1 cellular context compared by ENCODE assay signal in genomic region chr15:82045892-82046667, GRCh38.
A peak's percentile ranks its signal among the peaks of the same experiment; 100 is the strongest.
TF ChIP-seq lines count a peak whose summit lies in the region.

Gene MEX3B (minus strand): TSS chr15:82046018. CDS start chr15:82045705, 313 bp downstream.

TF ChIP-seq in HEK293, 187 proteins besides CTCF, POLR2A, EP300 and RAD21 (continued from another document and continues in another):
- 0 out of 2 replicates have a peak, but pooled peaks have one; percentile 9 for TF ChIP-seq ZNF184 (tag by site-specific recombination; IDR thresholded peaks at IDR 0.05)
- TF ChIP-seq KLF7 (tag by site-specific recombination; IDR thresholded peaks at IDR 0.05; ENCODE audit: borderline replicate concordance), result peak; percentile 17; the same call in 1 of the 2 replicates
- TF ChIP-seq ZBTB11 (tag by site-specific recombination; conservative IDR thresholded peaks at IDR 0.05; ENCODE audit: low read depth), result peak; percentile 73
- no peak for TF ChIP-seq ZNF157 (tag by site-specific recombination; IDR thresholded peaks at IDR 0.05)
- TF ChIP-seq SP7 (tag by site-specific recombination; IDR thresholded peaks at IDR 0.05), result peak; percentile 62
- peak; percentile 85 for TF ChIP-seq SP2 (tag by site-specific recombination; IDR thresholded peaks at IDR 0.05)
- TF ChIP-seq WT1 (tag by site-specific recombination; IDR thresholded peaks at IDR 0.05), result no peak
- TF ChIP-seq ZNF629 (tag by site-specific recombination; IDR thresholded peaks at IDR 0.05), result peak; percentile 82
- no peak for TF ChIP-seq ZNF138 (tag by site-specific recombination; IDR thresholded peaks at IDR 0.05; ENCODE audit: borderline replicate concordance)
- TF ChIP-seq ZXDB (tag by site-specific recombination; IDR thresholded peaks at IDR 0.05), result 0 out of 2 replicates have a peak, but pooled peaks have one; percentile 54
- TF ChIP-seq ZBTB6 (tag by site-specific recombination; IDR thresholded peaks at IDR 0.05), result peak; percentile 32; the same call in 1 of the 2 replicates
- TF ChIP-seq ZFHX2 (tag by site-specific recombination; conservative IDR thresholded peaks at IDR 0.05), result peak; percentile 82
- TF ChIP-seq ZNF341 (tag by site-specific recombination; IDR thresholded peaks at IDR 0.05; ENCODE audit: low read depth), result peak; percentile 57
- TF ChIP-seq, protein P1, sequence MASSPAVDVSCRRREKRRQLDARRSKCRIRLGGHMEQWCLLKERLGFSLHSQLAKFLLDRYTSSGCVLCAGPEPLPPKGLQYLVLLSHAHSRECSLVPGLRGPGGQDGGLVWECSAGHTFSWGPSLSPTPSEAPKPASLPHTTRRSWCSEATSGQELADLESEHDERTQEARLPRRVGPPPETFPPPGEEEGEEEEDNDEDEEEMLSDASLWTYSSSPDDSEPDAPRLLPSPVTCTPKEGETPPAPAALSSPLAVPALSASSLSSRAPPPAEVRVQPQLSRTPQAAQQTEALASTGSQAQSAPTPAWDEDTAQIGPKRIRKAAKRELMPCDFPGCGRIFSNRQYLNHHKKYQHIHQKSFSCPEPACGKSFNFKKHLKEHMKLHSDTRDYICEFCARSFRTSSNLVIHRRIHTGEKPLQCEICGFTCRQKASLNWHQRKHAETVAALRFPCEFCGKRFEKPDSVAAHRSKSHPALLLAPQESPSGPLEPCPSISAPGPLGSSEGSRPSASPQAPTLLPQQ (tag by site-specific recombination; IDR thresholded peaks at IDR 0.05), result peak; percentile 33; the same call in 1 of the 2 replicates
- TF ChIP-seq EGR2 (tag by site-specific recombination; IDR thresholded peaks at IDR 0.05; ENCODE audit: low read depth), result peak; percentile 72; the same call in 1 of the 2 replicates
- TF ChIP-seq ZNF2 (tag by site-specific recombination; IDR thresholded peaks at IDR 0.05), result no peak
- TF ChIP-seq ZNF792 (tag by site-specific recombination; IDR thresholded peaks at IDR 0.05), result no peak
- no peak for TF ChIP-seq OVOL3 (tag by site-specific recombination; IDR thresholded peaks at IDR 0.05)
- TF ChIP-seq ZNF677 (tag by site-specific recombination; IDR thresholded peaks at IDR 0.05), result no peak
- TF ChIP-seq, protein P2, sequence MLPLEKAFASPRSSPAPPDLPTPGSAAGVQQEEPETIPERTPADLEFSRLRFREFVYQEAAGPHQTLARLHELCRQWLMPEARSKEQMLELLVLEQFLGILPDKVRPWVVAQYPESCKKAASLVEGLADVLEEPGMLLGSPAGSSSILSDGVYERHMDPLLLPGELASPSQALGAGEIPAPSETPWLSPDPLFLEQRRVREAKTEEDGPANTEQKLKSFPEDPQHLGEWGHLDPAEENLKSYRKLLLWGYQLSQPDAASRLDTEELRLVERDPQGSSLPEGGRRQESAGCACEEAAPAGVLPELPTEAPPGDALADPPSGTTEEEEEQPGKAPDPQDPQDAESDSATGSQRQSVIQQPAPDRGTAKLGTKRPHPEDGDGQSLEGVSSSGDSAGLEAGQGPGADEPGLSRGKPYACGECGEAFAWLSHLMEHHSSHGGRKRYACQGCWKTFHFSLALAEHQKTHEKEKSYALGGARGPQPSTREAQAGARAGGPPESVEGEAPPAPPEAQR (tag by site-specific recombination; IDR thresholded peaks at IDR 0.05), result no peak
- no peak for TF ChIP-seq ZBTB1 (tag by site-specific recombination; IDR thresholded peaks at IDR 0.05)
- no peak for TF ChIP-seq ZNF146 (tag by site-specific recombination; IDR thresholded peaks at IDR 0.05)
- TF ChIP-seq BCL11B (tag by site-specific recombination; IDR thresholded peaks at IDR 0.05; ENCODE audit: low read depth), result no peak
- no peak for TF ChIP-seq KLF16 (tag by site-specific recombination; IDR thresholded peaks at IDR 0.05)
- TF ChIP-seq ZNF704 (tag by site-specific recombination; IDR thresholded peaks at IDR 0.05), result no peak
- TF ChIP-seq ZBTB48 (tag by site-specific recombination; IDR thresholded peaks at IDR 0.05), result peak; percentile 62; the same call in 1 of the 2 replicates
- no peak for TF ChIP-seq ZNF701 (tag by site-specific recombination; IDR thresholded peaks at IDR 0.05)
- TF ChIP-seq OSR2 (tag by site-specific recombination; IDR thresholded peaks at IDR 0.05), result peak; percentile 89
- peak; percentile 71; the same call in 1 of the 2 replicates for TF ChIP-seq ZNF596 (tag by site-specific recombination; IDR thresholded peaks at IDR 0.05)
- TF ChIP-seq, protein P3, sequence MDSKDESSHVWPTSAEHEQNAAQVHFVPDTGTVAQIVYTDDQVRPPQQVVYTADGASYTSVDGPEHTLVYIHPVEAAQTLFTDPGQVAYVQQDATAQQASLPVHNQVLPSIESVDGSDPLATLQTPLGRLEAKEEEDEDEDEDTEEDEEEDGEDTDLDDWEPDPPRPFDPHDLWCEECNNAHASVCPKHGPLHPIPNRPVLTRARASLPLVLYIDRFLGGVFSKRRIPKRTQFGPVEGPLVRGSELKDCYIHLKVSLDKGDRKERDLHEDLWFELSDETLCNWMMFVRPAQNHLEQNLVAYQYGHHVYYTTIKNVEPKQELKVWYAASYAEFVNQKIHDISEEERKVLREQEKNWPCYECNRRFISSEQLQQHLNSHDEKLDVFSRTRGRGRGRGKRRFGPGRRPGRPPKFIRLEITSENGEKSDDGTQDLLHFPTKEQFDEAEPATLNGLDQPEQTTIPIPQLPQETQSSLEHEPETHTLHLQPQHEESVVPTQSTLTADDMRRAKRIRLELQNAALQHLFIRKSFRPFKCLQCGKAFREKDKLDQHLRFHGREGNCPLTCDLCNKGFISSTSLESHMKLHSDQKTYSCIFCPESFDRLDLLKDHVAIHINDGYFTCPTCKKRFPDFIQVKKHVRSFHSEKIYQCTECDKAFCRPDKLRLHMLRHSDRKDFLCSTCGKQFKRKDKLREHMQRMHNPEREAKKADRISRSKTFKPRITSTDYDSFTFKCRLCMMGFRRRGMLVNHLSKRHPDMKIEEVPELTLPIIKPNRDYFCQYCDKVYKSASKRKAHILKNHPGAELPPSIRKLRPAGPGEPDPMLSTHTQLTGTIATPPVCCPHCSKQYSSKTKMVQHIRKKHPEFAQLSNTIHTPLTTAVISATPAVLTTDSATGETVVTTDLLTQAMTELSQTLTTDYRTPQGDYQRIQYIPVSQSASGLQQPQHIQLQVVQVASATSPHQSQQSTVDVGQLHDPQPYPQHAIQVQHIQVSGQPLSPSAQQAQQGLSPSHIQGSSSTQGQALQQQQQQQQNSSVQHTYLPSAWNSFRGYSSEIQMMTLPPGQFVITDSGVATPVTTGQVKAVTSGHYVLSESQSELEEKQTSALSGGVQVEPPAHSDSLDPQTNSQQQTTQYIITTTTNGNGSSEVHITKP (tag by site-specific recombination; IDR thresholded peaks at IDR 0.05), result peak; percentile 59; the same call in 1 of the 2 replicates
- TF ChIP-seq ZFP3 (tag by site-specific recombination; IDR thresholded peaks at IDR 0.05; ENCODE audit: low read depth), result no peak
- peak; percentile 64 for TF ChIP-seq IKZF3 (tag by site-specific recombination; IDR thresholded peaks at IDR 0.05)
- no peak for TF ChIP-seq ZNF555 (tag by site-specific recombination; conservative IDR thresholded peaks at IDR 0.05)
- TF ChIP-seq ZNF660 (tag by site-specific recombination; IDR thresholded peaks at IDR 0.05), result 0 out of 2 replicates have a peak, but pooled peaks have one; percentile 55
- no peak for TF ChIP-seq ZNF670 (tag by site-specific recombination; IDR thresholded peaks at IDR 0.05; ENCODE audit: low read depth)
- TF ChIP-seq ZNF391 (tag by site-specific recombination; IDR thresholded peaks at IDR 0.05; ENCODE audit: borderline replicate concordance, low read depth), result no peak
- no peak for TF ChIP-seq ZNF610 (tag by site-specific recombination; IDR thresholded peaks at IDR 0.05; ENCODE audit: borderline replicate concordance)
- TF ChIP-seq, protein P4, sequence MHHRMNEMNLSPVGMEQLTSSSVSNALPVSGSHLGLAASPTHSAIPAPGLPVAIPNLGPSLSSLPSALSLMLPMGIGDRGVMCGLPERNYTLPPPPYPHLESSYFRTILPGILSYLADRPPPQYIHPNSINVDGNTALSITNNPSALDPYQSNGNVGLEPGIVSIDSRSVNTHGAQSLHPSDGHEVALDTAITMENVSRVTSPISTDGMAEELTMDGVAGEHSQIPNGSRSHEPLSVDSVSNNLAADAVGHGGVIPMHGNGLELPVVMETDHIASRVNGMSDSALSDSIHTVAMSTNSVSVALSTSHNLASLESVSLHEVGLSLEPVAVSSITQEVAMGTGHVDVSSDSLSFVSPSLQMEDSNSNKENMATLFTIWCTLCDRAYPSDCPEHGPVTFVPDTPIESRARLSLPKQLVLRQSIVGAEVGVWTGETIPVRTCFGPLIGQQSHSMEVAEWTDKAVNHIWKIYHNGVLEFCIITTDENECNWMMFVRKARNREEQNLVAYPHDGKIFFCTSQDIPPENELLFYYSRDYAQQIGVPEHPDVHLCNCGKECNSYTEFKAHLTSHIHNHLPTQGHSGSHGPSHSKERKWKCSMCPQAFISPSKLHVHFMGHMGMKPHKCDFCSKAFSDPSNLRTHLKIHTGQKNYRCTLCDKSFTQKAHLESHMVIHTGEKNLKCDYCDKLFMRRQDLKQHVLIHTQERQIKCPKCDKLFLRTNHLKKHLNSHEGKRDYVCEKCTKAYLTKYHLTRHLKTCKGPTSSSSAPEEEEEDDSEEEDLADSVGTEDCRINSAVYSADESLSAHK (tag by site-specific recombination; IDR thresholded peaks at IDR 0.05), result no peak
- no peak for TF ChIP-seq SETDB1 (IDR thresholded peaks at IDR 0.05; ENCODE audit: insufficient read length, low read length)
- TF ChIP-seq ZNF707 (tag by site-specific recombination; IDR thresholded peaks at IDR 0.05), result no peak
- TF ChIP-seq HOXA7 (CRISPR knock-in tag; IDR thresholded peaks at IDR 0.05; ENCODE audit: borderline replicate concordance), result no peak
- no peak for TF ChIP-seq ZNF223 (tag by site-specific recombination; IDR thresholded peaks at IDR 0.05)
- TF ChIP-seq GLIS1 (tag by site-specific recombination; IDR thresholded peaks at IDR 0.05), result peak; percentile 40; the same call in 1 of the 2 replicates
- no peak for TF ChIP-seq YY1 (tag by site-specific recombination; IDR thresholded peaks at IDR 0.05)
- TF ChIP-seq, protein P5, sequence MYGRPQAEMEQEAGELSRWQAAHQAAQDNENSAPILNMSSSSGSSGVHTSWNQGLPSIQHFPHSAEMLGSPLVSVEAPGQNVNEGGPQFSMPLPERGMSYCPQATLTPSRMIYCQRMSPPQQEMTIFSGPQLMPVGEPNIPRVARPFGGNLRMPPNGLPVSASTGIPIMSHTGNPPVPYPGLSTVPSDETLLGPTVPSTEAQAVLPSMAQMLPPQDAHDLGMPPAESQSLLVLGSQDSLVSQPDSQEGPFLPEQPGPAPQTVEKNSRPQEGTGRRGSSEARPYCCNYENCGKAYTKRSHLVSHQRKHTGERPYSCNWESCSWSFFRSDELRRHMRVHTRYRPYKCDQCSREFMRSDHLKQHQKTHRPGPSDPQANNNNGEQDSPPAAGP (tag by site-specific recombination; IDR thresholded peaks at IDR 0.05), result 0 out of 2 replicates have a peak, but pooled peaks have one; percentile 15
